ENCODE assay signal across 8 cellular contexts in genomic region chr2:39120521-39120770, GRCh38. TPM values are rescaled to one million over a fixed set of nuclear protein-coding genes. Genes with fewer than 3 reads are reported as not detected.
DNase-seq lines count a peak whose midpoint lies in the region; ATAC-seq and TF ChIP-seq lines count a peak whose summit lies in the region.

No MANE protein-coding gene starts in this region.

- ATAC-seq in GM19452 (IDR thresholded peaks at IDR 0.05; ENCODE audit: unreplicated experiment) (peak; percentile 26), HG03439 (IDR thresholded peaks at IDR 0.05; ENCODE audit: unreplicated experiment) (peak; percentile 15)

- no peaks in the 10 kb centered on the region for H3K36me3 Mint-ChIP-seq in chondrocyte (ENCODE audit: low read depth)

- TF ChIP-seq CTCF in coronary artery (IDR thresholded peaks at IDR 0.05) (no peak), prostate gland (IDR thresholded peaks at IDR 0.05) (no peak), chondrocyte (IDR thresholded peaks at IDR 0.05) (no peak)

- H3K9me3 Mint-ChIP-seq in chondrocyte (ENCODE audit: low read depth) = no peaks in the 10 kb centered on the region

- H3K27me3 Mint-ChIP-seq in chondrocyte (ENCODE audit: low read depth) = no peaks in the 10 kb centered on the region

- DNase-seq in coronary artery (ENCODE audit: low spot score) = no peak
- no peak for DNase-seq in prostate gland (ENCODE audit: low spot score)
- no peak for DNase-seq in DMS153 (lab: John Stamatoyannopoulos, UW)
- no peak for DNase-seq in chondrocyte (ENCODE audit: low spot score)
- no peak for DNase-seq in AG08395 (ENCODE audit: low spot score)
- no peak for DNase-seq in dermis blood vessel endothelial cell

- H3K4me3 ChIP-seq in coronary artery = peak overlapping the region; percentile 85
- peak overlapping the region; percentile 82 to 84 for H3K4me3 ChIP-seq in prostate gland

- H3K27me3 ChIP-seq in prostate gland (replicated peaks; ENCODE audit: insufficient read depth) = no peaks in the 10 kb centered on the region

- H3K36me3 ChIP-seq in prostate gland = no peaks in the 10 kb centered on the region

- intact Hi-C loops in prostate gland (cut with DNase I) = loop anchor here (2.0 to 5.0 kb wide), 2 partner anchors 48 to 108 kb away; no protein-coding TSS in a partner anchor

- H3K4me3 Mint-ChIP-seq in chondrocyte (ENCODE audit: unreplicated experiment) = no peak overlapping the region

- H3K4me1 ChIP-seq in prostate gland (replicated peaks) = peaks cover 5% of the 10 kb centered on the region

- H3K27ac ChIP-seq in coronary artery = peak overlapping the region; percentile 92 to 99
- peak overlapping the region; percentile 98 for H3K27ac ChIP-seq in prostate gland

- 0% methylated on average over 15 of the region's 37 CpGs for WGBS in prostate gland

- no peak for TF ChIP-seq POLR2A in prostate gland (IDR thresholded peaks at IDR 0.05)

- H3K27ac Mint-ChIP-seq in chondrocyte (ENCODE audit: unreplicated experiment) = no peak overlapping the region

- H3K4me1 Mint-ChIP-seq in chondrocyte (ENCODE audit: low read depth) = peaks cover 62% of the 10 kb centered on the region

- no peaks in the 10 kb centered on the region for H3K9me3 ChIP-seq in prostate gland

RNA-seq across cellular contexts. Expression of gene SOS1, which starts 0.4 kb away (rescaled TPM):
- total RNA-seq in prostate gland (10 to 100 TPM; 35.0 to 54.1 TPM), chondrocyte (37.2 to 43.4 TPM (median 40.2 TPM) in 3 replicates), dermis blood vessel endothelial cell (13.1 and 24.9 TPM in 2 replicates)
